In genomic region chr19:52274191-52274590, GRCh38 we compare ENCODE assay signal across 25 cellular contexts. TPM values are rescaled to one million over a fixed set of nuclear protein-coding genes. Genes with fewer than 3 reads are reported as not detected.
DNase-seq lines count a peak whose midpoint lies in the region; ATAC-seq and TF ChIP-seq lines count a peak whose summit lies in the region.
"Had no signal": no experiment of that assay in that cellular context is flagged by ENCODE, and none has a peak within 500 bp of the region (broad histone marks: within the 10 kb centered on the region; RNA-seq: fewer than 3 reads in every experiment).

No MANE protein-coding gene starts in this region.

- no peaks in the 10 kb centered on the region for H3K9me3 ChIP-seq in DND-41 (ENCODE audit: insufficient read depth, low read length, severe bottlenecking)
- H3K9me3 ChIP-seq in naive thymus-derived CD4-positive, alpha-beta T cell (ENCODE audit: control insufficient read depth in 2 of 3, low read length in 3 of 3) = peaks cover 0 to 65% (median 26%) of the 10 kb centered on the region in 3 experiments
- H3K9me3 ChIP-seq: SK-N-SH had no signal

- ATAC-seq in DND-41 (ENCODE audit: insufficient read depth, low read depth) (no peak), activated B cell treated with CpG ODN at 0.5 μM for 24 hours (ENCODE audit: low read depth) (no peak), GM21825 (IDR thresholded peaks at IDR 0.05; ENCODE audit: unreplicated experiment) (no peak)
- ATAC-seq in naive thymus-derived CD4-positive, alpha-beta T cell = no peak
- ATAC-seq in activated CD8-positive, alpha-beta memory T cell treated with anti-CD3 and anti-CD28 coated beads, Interleukin-2, amount 10 ng/mL, durations not matched to agents 7 days and 5 days = no peak
- ATAC-seq: PC-3 had no signal

- H3K27ac Mint-ChIP-seq in activated B cell treated with CpG ODN at 0.5 μM for 24 hours (no peak overlapping the region), progenitor cell of endocrine pancreas (peak overlapping the region; percentile 70)
- H3K27ac Mint-ChIP-seq in naive thymus-derived CD4-positive, alpha-beta T cell = peak overlapping the region in 1 of 9 donors; percentile 72
- H3K27ac Mint-ChIP-seq in T-helper 2 cell treated with Interferon-gamma antibody and Interleukin-4, amounts not matched to agents 5 μg/mL and 100 μg/mL, for 36 hours = no peak overlapping the region
- H3K27ac Mint-ChIP-seq in activated CD8-positive, alpha-beta memory T cell treated with anti-CD3 and anti-CD28 coated beads, Interleukin-2, amount 10 ng/mL, durations not matched to agents 7 days and 5 days = no peak overlapping the region
- H3K27ac Mint-ChIP-seq: B cell, CD14-positive monocyte had no signal

- H3K4me1 Mint-ChIP-seq in activated B cell treated with CpG ODN at 0.5 μM for 24 hours = peaks cover 83% of the 10 kb centered on the region
- peaks cover 24 to 72% (median 49%) of the 10 kb centered on the region in 7 donors for H3K4me1 Mint-ChIP-seq in naive thymus-derived CD4-positive, alpha-beta T cell
- H3K4me1 Mint-ChIP-seq in progenitor cell of endocrine pancreas (ENCODE audit: low read depth) = peaks cover 18% of the 10 kb centered on the region
- H3K4me1 Mint-ChIP-seq in T-helper 2 cell treated with Interferon-gamma antibody and Interleukin-4, amounts not matched to agents 5 μg/mL and 100 μg/mL, for 36 hours (ENCODE audit: low read depth) = peaks cover 10% of the 10 kb centered on the region
- peaks cover 28% of the 10 kb centered on the region for H3K4me1 Mint-ChIP-seq in activated CD8-positive, alpha-beta memory T cell treated with anti-CD3 and anti-CD28 coated beads, Interleukin-2, amount 10 ng/mL, durations not matched to agents 7 days and 5 days

- H3K36me3 Mint-ChIP-seq in activated B cell treated with CpG ODN at 0.5 μM for 24 hours (ENCODE audit: low read depth) (peaks cover 75% of the 10 kb centered on the region), progenitor cell of endocrine pancreas (ENCODE audit: insufficient read depth) (peaks cover 43% of the 10 kb centered on the region)
- H3K36me3 Mint-ChIP-seq in naive thymus-derived CD4-positive, alpha-beta T cell = peaks cover 36 to 89% (median 86%) of the 10 kb centered on the region in 5 donors
- H3K36me3 Mint-ChIP-seq in T-helper 2 cell treated with Interferon-gamma antibody and Interleukin-4, amounts not matched to agents 5 μg/mL and 100 μg/mL, for 36 hours (ENCODE audit: low read depth) = peaks cover 84% of the 10 kb centered on the region
- H3K36me3 Mint-ChIP-seq in activated CD8-positive, alpha-beta memory T cell treated with anti-CD3 and anti-CD28 coated beads, Interleukin-2, amount 10 ng/mL, durations not matched to agents 7 days and 5 days = peaks cover 84% of the 10 kb centered on the region

- no peak overlapping the region for H3K27ac ChIP-seq in DND-41 (ENCODE audit: low read length)
- no peak overlapping the region for H3K27ac ChIP-seq in naive thymus-derived CD4-positive, alpha-beta T cell (ENCODE audit: low read depth, low read length)
- H3K27ac ChIP-seq: GM23248 had no signal

- H3K9me3 Mint-ChIP-seq in activated B cell treated with CpG ODN at 0.5 μM for 24 hours (peaks cover 3% of the 10 kb centered on the region), progenitor cell of endocrine pancreas (ENCODE audit: low read depth) (peaks cover 14% of the 10 kb centered on the region)
- H3K9me3 Mint-ChIP-seq in naive thymus-derived CD4-positive, alpha-beta T cell = peaks cover 12 to 96% (median 69%) of the 10 kb centered on the region in 11 donors
- H3K9me3 Mint-ChIP-seq in T-helper 2 cell treated with Interferon-gamma antibody and Interleukin-4, amounts not matched to agents 5 μg/mL and 100 μg/mL, for 36 hours = peaks cover 74% of the 10 kb centered on the region
- H3K9me3 Mint-ChIP-seq in activated CD8-positive, alpha-beta memory T cell treated with anti-CD3 and anti-CD28 coated beads, Interleukin-2, amount 10 ng/mL, durations not matched to agents 7 days and 5 days (ENCODE audit: low read depth) = peaks cover 42% of the 10 kb centered on the region

- H3K4me2 ChIP-seq in DND-41 (ENCODE audit: insufficient read depth, low read length) = peak overlapping the region; percentile 10; the same call in 1 of the 2 replicates
- H3K4me2 ChIP-seq: SK-N-SH had no signal

- H3K79me2 ChIP-seq in DND-41 (ENCODE audit: insufficient read depth, low read length) = peaks cover 98% of the 10 kb centered on the region

- DNase-seq in DND-41 = no peak
- no peak for DNase-seq in activated B cell treated with CpG ODN at 0.5 μM for 24 hours
- DNase-seq in naive thymus-derived CD4-positive, alpha-beta T cell = no peak
- no peak for DNase-seq in progenitor cell of endocrine pancreas (ENCODE audit: low spot score, unreplicated experiment)
- DNase-seq in T-helper 2 cell treated with Interferon-gamma antibody and Interleukin-4, amounts not matched to agents 5 μg/mL and 100 μg/mL, for 36 hours (ENCODE audit: low spot score) = no peak
- DNase-seq in activated CD8-positive, alpha-beta memory T cell treated with anti-CD3 and anti-CD28 coated beads, Interleukin-2, amount 10 ng/mL, durations not matched to agents 7 days and 5 days = no peak
- no peak for DNase-seq in stimulated activated CD4-positive, alpha-beta T cell treated with anti-CD3 and anti-CD28 coated beads, Interleukin-4, amount 100 ng/mL, for 4 hours
- DNase-seq: COR-L47; DMS 273 treated with DMSO at 0.1 percent for 48 hours; DMS79 treated with DMSO at 0.1 percent for 48 hours; GM23248; H7; MV-4-11; NCI-H1105 treated with DMSO at 0.1 percent for 48 hours; NCI-H146; NCI-H1930; NCI-H2107; NCI-H524 treated with DMSO at 0.1 percent for 48 hours; NCI-H82; NK-92 treated with Interleukin-12 subunit alpha and Interleukin-12 subunit beta, amount 100 ng/mL, for 24 hours; PC-3; SK-N-SH had no signal

- H4K20me1 ChIP-seq in DND-41 (ENCODE audit: insufficient read depth, low read length) = peaks cover 55% of the 10 kb centered on the region

- H3K27me3 Mint-ChIP-seq in activated B cell treated with CpG ODN at 0.5 μM for 24 hours = no peaks in the 10 kb centered on the region
- no peaks in the 10 kb centered on the region for H3K27me3 Mint-ChIP-seq in naive thymus-derived CD4-positive, alpha-beta T cell
- H3K27me3 Mint-ChIP-seq in progenitor cell of endocrine pancreas = no peaks in the 10 kb centered on the region
- H3K27me3 Mint-ChIP-seq in T-helper 2 cell treated with Interferon-gamma antibody and Interleukin-4, amounts not matched to agents 5 μg/mL and 100 μg/mL, for 36 hours (ENCODE audit: low read depth) = no peaks in the 10 kb centered on the region
- no peaks in the 10 kb centered on the region for H3K27me3 Mint-ChIP-seq in activated CD8-positive, alpha-beta memory T cell treated with anti-CD3 and anti-CD28 coated beads, Interleukin-2, amount 10 ng/mL, durations not matched to agents 7 days and 5 days
- H3K27me3 Mint-ChIP-seq: B cell had no signal

- H2AFZ ChIP-seq in DND-41 (ENCODE audit: low read depth, low read length) = no peak overlapping the region
- H2AFZ ChIP-seq: GM23248 had no signal

- H3K4me3 Mint-ChIP-seq in activated B cell treated with CpG ODN at 0.5 μM for 24 hours (peak overlapping the region; percentile 2), progenitor cell of endocrine pancreas (ENCODE audit: low read depth) (no peak overlapping the region)
- peak overlapping the region in 7 of 10 donors; percentile 7 to 67 (median 44) for H3K4me3 Mint-ChIP-seq in naive thymus-derived CD4-positive, alpha-beta T cell
- H3K4me3 Mint-ChIP-seq in T-helper 2 cell treated with Interferon-gamma antibody and Interleukin-4, amounts not matched to agents 5 μg/mL and 100 μg/mL, for 36 hours = no peak overlapping the region
- no peak overlapping the region for H3K4me3 Mint-ChIP-seq in activated CD8-positive, alpha-beta memory T cell treated with anti-CD3 and anti-CD28 coated beads, Interleukin-2, amount 10 ng/mL, durations not matched to agents 7 days and 5 days
- H3K4me3 Mint-ChIP-seq: CD14-positive monocyte had no signal

- peaks cover 46% of the 10 kb centered on the region for H3K4me1 ChIP-seq in DND-41 (ENCODE audit: insufficient read depth, low read length)
- peaks cover 10 to 15% of the 10 kb centered on the region in 2 donors for H3K4me1 ChIP-seq in naive thymus-derived CD4-positive, alpha-beta T cell (ENCODE audit: control insufficient read depth in 2 of 2, insufficient read depth in 2 of 2, low read length in 2 of 2)

- no peak for TF ChIP-seq CTCF in DND-41 (IDR thresholded peaks at IDR 0.05; ENCODE audit: borderline replicate concordance, extremely low read depth, low read length, poor library complexity, severe bottlenecking)
- TF ChIP-seq CTCF in activated B cell treated with CpG ODN at 0.5 μM for 24 hours (IDR thresholded peaks at IDR 0.05) = no peak
- TF ChIP-seq CTCF in progenitor cell of endocrine pancreas (IDR thresholded peaks at IDR 0.05; ENCODE audit: unreplicated experiment) = no peak

- POLR2A ChIA-PET in activated B cell treated with CpG ODN at 0.5 μM for 24 hours (lab: Charles Lee) = no interaction called here
- POLR2A ChIA-PET in naive thymus-derived CD4-positive, alpha-beta T cell (lab: Charles Lee) = interaction anchor here (1.1 to 1.4 kb wide), 2 partner anchors 24 to 96 kb away, joined by 4 read pairs; partner anchors contain the start of gene ZNF880

- CTCF ChIA-PET in activated B cell treated with CpG ODN at 0.5 μM for 24 hours (lab: Charles Lee) = no interaction called here
- CTCF ChIA-PET in naive thymus-derived CD4-positive, alpha-beta T cell (lab: Charles Lee) = no interaction called here
- CTCF ChIA-PET in activated CD8-positive, alpha-beta memory T cell treated with anti-CD3 and anti-CD28 coated beads, Interleukin-2, amount 10 ng/mL, durations not matched to agents 7 days and 5 days (lab: Charles Lee) = interaction anchor here (1.0 to 1.4 kb wide), 2 partner anchors 24 to 135 kb away, joined by 3 read pairs; partner anchors contain the start of gene ZNF616

- no peak overlapping the region for H3K4me3 ChIP-seq in DND-41 (ENCODE audit: low read depth in 1 of 2, low read length in 2 of 2)
- no peak overlapping the region for H3K4me3 ChIP-seq in naive thymus-derived CD4-positive, alpha-beta T cell (ENCODE audit: low read length)
- H3K4me3 ChIP-seq: GM23248 had no signal

- no peaks in the 10 kb centered on the region for H3K27me3 ChIP-seq in DND-41 (ENCODE audit: insufficient read depth, low read length, poor library complexity)
- H3K27me3 ChIP-seq in naive thymus-derived CD4-positive, alpha-beta T cell (ENCODE audit: control insufficient read depth in 2 of 2, insufficient read depth in 2 of 2, low read length in 2 of 2) = no peaks in the 10 kb centered on the region

- intact Hi-C loops in activated B cell treated with CpG ODN at 0.5 μM for 24 hours (cut with micrococcal nuclease) = no loop called here
- intact Hi-C loops in naive thymus-derived CD4-positive, alpha-beta T cell (cut with micrococcal nuclease) = loop anchor here in 1 of 2 donors (5.0 kb wide), 1 partner anchor 123 kb away; the partner anchor contains the start of gene ZNF528

- peaks cover 60% of the 10 kb centered on the region for H3K36me3 ChIP-seq in DND-41 (ENCODE audit: insufficient read depth, low read length)
- peaks cover 0 to 79% (median 16%) of the 10 kb centered on the region in 3 experiments for H3K36me3 ChIP-seq in naive thymus-derived CD4-positive, alpha-beta T cell (ENCODE audit: control insufficient read depth in 2 of 3, insufficient read depth in 3 of 3, low read length in 3 of 3)

- H3K9ac ChIP-seq in DND-41 (ENCODE audit: low read depth, low read length) = no peak overlapping the region
- H3K9ac ChIP-seq: GM23248, SK-N-SH had no signal

RNA-seq across cellular contexts. Expression of gene ZNF766, which starts 4.8 kb away (rescaled TPM):
- 33.0 and 35.0 TPM in 2 replicates for total RNA-seq in activated B cell treated with CpG ODN at 0.5 μM for 24 hours
- total RNA-seq in naive thymus-derived CD4-positive, alpha-beta T cell = 10 to 100 TPM; 24.7 to 59.6 (median 41.4) TPM
- 10 to 100 TPM; 65.0 to 79.3 TPM for polyA plus RNA-seq in naive thymus-derived CD4-positive, alpha-beta T cell
- 27.1 and 29.4 TPM in 2 replicates for total RNA-seq in progenitor cell of endocrine pancreas
- 10 to 100 TPM; 20.6 to 25.8 TPM for total RNA-seq in activated CD8-positive, alpha-beta memory T cell treated with anti-CD3 and anti-CD28 coated beads, Interleukin-2, amount 10 ng/mL, durations not matched to agents 7 days and 5 days

RNA-seq across cellular contexts. Expression of gene ZNF480, which starts 22.8 kb away (rescaled TPM):
- total RNA-seq in activated B cell treated with CpG ODN at 0.5 μM for 24 hours (24.0 and 25.5 TPM in 2 replicates), progenitor cell of endocrine pancreas (25.7 and 27.2 TPM in 2 replicates)
- 10 to 100 TPM in 4 of 5 experiments, 1 to 10 TPM in 1; 8.5 to 28.9 (median 13.3) TPM for total RNA-seq in naive thymus-derived CD4-positive, alpha-beta T cell
- 10 to 100 TPM; 20.8 to 29.0 TPM for polyA plus RNA-seq in naive thymus-derived CD4-positive, alpha-beta T cell
- total RNA-seq in activated CD8-positive, alpha-beta memory T cell treated with anti-CD3 and anti-CD28 coated beads, Interleukin-2, amount 10 ng/mL, durations not matched to agents 7 days and 5 days = 10 to 100 TPM; 10.6 to 14.3 TPM

Comparison
In these comparisons a context has a peak if more than half of its experiments do, and no peak if none do; other contexts are left out.
1. H3K4me3 Mint-ChIP-seq: peak in activated B cell treated with CpG ODN at 0.5 μM for 24 hours (single experiment) and naive thymus-derived CD4-positive, alpha-beta T cell (7 of 10); none in progenitor cell of endocrine pancreas (single experiment), T-helper 2 cell treated with Interferon-gamma antibody and Interleukin-4, amounts not matched to agents 5 μg/mL and 100 μg/mL, for 36 hours (single experiment) and activated CD8-positive, alpha-beta memory T cell treated with anti-CD3 and anti-CD28 coated beads, Interleukin-2, amount 10 ng/mL, durations not matched to agents 7 days and 5 days (single experiment).